ENCODE assay signal across 9 cellular contexts in the genomic region with DNA sequence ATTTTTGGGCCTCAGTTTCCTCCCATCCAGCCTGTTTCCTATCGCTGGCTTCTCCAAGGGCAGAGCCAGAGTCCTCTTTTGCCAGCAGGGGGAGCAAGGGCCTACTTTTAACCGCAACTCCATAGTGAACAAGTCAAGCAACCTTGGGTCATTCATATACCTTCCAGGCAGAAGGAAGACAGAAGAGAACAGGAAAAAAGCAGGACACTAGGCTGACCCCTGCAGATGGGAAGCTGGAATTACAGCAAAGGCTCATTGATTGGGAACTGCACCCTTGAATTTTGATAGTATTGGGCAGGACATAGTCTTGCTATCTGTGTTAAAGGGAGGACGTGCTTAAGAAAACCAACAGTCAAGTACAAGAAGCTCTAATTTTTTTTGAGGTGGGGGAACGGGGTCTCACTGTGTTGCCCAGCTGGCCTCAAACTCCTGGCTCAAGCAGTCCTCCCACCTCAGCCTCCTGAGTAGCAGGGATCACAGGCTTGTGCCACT. TPM values are rescaled to one million over a fixed set of nuclear protein-coding genes. Genes with fewer than 3 reads are reported as not detected.
DNase-seq lines count a peak whose midpoint lies in the region; ATAC-seq and TF ChIP-seq lines count a peak whose summit lies in the region.
"Had no signal": no experiment of that assay in that cellular context is flagged by ENCODE, and none has a peak within 500 bp of the region (broad histone marks: within the 10 kb centered on the region; RNA-seq: fewer than 3 reads in every experiment).

No MANE protein-coding gene starts in this region.

- peaks cover 100% of the 10 kb centered on the region for H3K79me2 ChIP-seq in GM23248 (ENCODE audit: insufficient read depth)

- H3K27me3 Mint-ChIP-seq in central memory CD8-positive, alpha-beta T cell = no peaks in the 10 kb centered on the region

- H3K36me3 Mint-ChIP-seq in central memory CD8-positive, alpha-beta T cell (ENCODE audit: insufficient read depth) = peaks cover 10% of the 10 kb centered on the region

- no peaks in the 10 kb centered on the region for H3K9me3 Mint-ChIP-seq in central memory CD8-positive, alpha-beta T cell

- no peak overlapping the region for H3K4me3 Mint-ChIP-seq in central memory CD8-positive, alpha-beta T cell

- DNase-seq in A673 (ENCODE audit: low spot score) (peak; percentile 91), GM23248 (peak; percentile 88), NCI-H2196 treated with DMSO at 0.1 percent for 48 hours (lab: John Stamatoyannopoulos, UW; ENCODE audit: unreplicated experiment) (peak; percentile 76), left lung (no peak)
- DNase-seq in central memory CD8-positive, alpha-beta T cell (ENCODE audit: low spot score in 2 of 2) = peak in 1 of 2 donors; percentile 24
- DNase-seq in stimulated activated CD4-positive, alpha-beta T cell treated with anti-CD3 and anti-CD28 coated beads, TNF-alpha, amount 100 ng/mL, for 48 hours (ENCODE audit: low read depth in 3 of 3) = peak; percentile 18 to 36 (median 25)

- peak; percentile 98 for TF ChIP-seq CTCF in A673 (conservative IDR thresholded peaks at IDR 0.05; ENCODE audit: low read depth, low read length)
- TF ChIP-seq CTCF in VCaP (conservative IDR thresholded peaks at IDR 0.05) = peak; percentile 99
- TF ChIP-seq CTCF in left lung (IDR thresholded peaks at IDR 0.05) = peak; percentile 77 to 86

- H3K36me3 ChIP-seq in A673 (ENCODE audit: insufficient read depth, low read length, poor library complexity, severe bottlenecking) = peaks cover 47% of the 10 kb centered on the region
- H3K36me3 ChIP-seq in GM23248 (ENCODE audit: low read depth) = peaks cover 16% of the 10 kb centered on the region; the same call in 1 of the 2 replicates
- H3K36me3 ChIP-seq in left lung = peaks cover 0 to 35% of the 10 kb centered on the region in 2 donors

- in situ Hi-C loops in GM23248 (cut with MboI) = loop anchor here (5.0 kb wide), 1 partner anchor 131 kb away; no protein-coding TSS in a partner anchor

- POLR2A ChIA-PET in A673 (lab: Charles Lee; ENCODE audit: low non-redundant PET) = no interaction called here

- no TSS peak for BruUV-seq in A673 (replicated peaks; lab: Mats Ljungman, UMichigan)

- peaks cover 5% of the 10 kb centered on the region for H3K4me1 Mint-ChIP-seq in central memory CD8-positive, alpha-beta T cell

- peaks cover 62% of the 10 kb centered on the region for H3F3A ChIP-seq in GM23248 (ENCODE audit: insufficient read depth)

- no peaks in the 10 kb centered on the region for H3K27me3 ChIP-seq in A673 (replicated peaks; ENCODE audit: insufficient read depth, low read depth, low read length, poor library complexity)
- H3K27me3 ChIP-seq in GM23248 (replicated peaks; ENCODE audit: insufficient read depth) = no peaks in the 10 kb centered on the region
- no peaks in the 10 kb centered on the region for H3K27me3 ChIP-seq in left lung

- CTCF ChIA-PET in A673 (lab: Charles Lee) = interaction anchor here (0.6 to 1.0 kb wide), 4 partner anchors 10 to 180 kb away, joined by 3 to 7 read pairs (median 4); no protein-coding TSS in a partner anchor

- H3K9me2 ChIP-seq in GM23248 (ENCODE audit: insufficient read depth) = no peaks in the 10 kb centered on the region

- no peak for ATAC-seq in central memory CD8-positive, alpha-beta T cell (replicated peaks; ENCODE audit: extremely low read depth, poor library complexity, severe bottlenecking)
- ATAC-seq in left lung (peak; percentile 94), HG03520 (IDR thresholded peaks at IDR 0.05; ENCODE audit: unreplicated experiment) (no peak)

- H3K9me3 ChIP-seq in A673 (ENCODE audit: low read depth, low read length, poor library complexity, severe bottlenecking) (no peaks in the 10 kb centered on the region), GM23248 (ENCODE audit: low read depth) (no peaks in the 10 kb centered on the region), left lung (no peaks in the 10 kb centered on the region)

- peaks cover 23% of the 10 kb centered on the region for H3K4me1 ChIP-seq in A673 (ENCODE audit: insufficient read depth, low read length, poor library complexity, severe bottlenecking)
- peaks cover 25% of the 10 kb centered on the region for H3K4me1 ChIP-seq in GM23248 (ENCODE audit: insufficient read depth)
- peaks cover 0 to 10% of the 10 kb centered on the region in 2 donors for H3K4me1 ChIP-seq in left lung

- peak overlapping the region; percentile 23 for H3K27ac Mint-ChIP-seq in central memory CD8-positive, alpha-beta T cell (ENCODE audit: low read depth)

- H3K4me3 ChIP-seq in A673 (ENCODE audit: low read depth, low read length, poor library complexity, severe bottlenecking) (no peak overlapping the region), GM23248 (no peak overlapping the region), left lung (no peak overlapping the region)

- H3K4me2 ChIP-seq in GM23248 (ENCODE audit: unreplicated experiment) = peak overlapping the region; percentile 6

- no peak overlapping the region for H3K9ac ChIP-seq in GM23248

- H3K27ac ChIP-seq in A673 (ENCODE audit: low read depth, low read length, poor library complexity, severe bottlenecking) = no peak overlapping the region
- peak overlapping the region; percentile 38 for H3K27ac ChIP-seq in GM23248
- H3K27ac ChIP-seq in VCaP = no peak overlapping the region
- no peak overlapping the region for H3K27ac ChIP-seq in left lung

- intact Hi-C loops in A673 (cut with micrococcal nuclease; ENCODE audit: unreplicated experiment) (loop anchor here (1.0 to 2.0 kb wide), 2 partner anchors 74 to 181 kb away; no protein-coding TSS in a partner anchor), left lung (cut with DNase I) (loop anchor here in 1 of 2 donors (5.0 to 10.0 kb wide), 3 partner anchors 78 to 164 kb away; no protein-coding TSS in a partner anchor)

- no peak overlapping the region for H2AFZ ChIP-seq in GM23248

- WGBS in GM23248 (ENCODE audit: low coverage in 1 of 2, low lambda C conversion rate in 2 of 2, missing lambda C conversion rate in 2 of 2), 2 experiments = 57 to 65% methylated on average over 4 of the region's 4 CpGs

- H4K20me1 ChIP-seq in GM23248 (ENCODE audit: insufficient read depth) = 0 out of 2 replicates have a peak, but pooled peaks cover 5% of the 10 kb centered on the region

RNA-seq across cellular contexts. Expression of a gene that starts 30.1 kb away (rescaled TPM):
- total RNA-seq in A673 (2021) (not detected in 2 replicates), left lung (under 1 TPM in 1 of 2 donors, not detected in 1; 0.16 TPM)
- total RNA-seq in GM23248 (2014; rRNA removed; shearing (Covaris generic)) = not detected in 2 replicates
- polyA plus RNA-seq in GM23248 (2016; fragmentation: Nextera tagmentation; extraction: Ambion mirVana) = 0.18 and 0.53 TPM in 2 replicates
- total RNA-seq: mononuclear cell had no signal

RNA-seq across cellular contexts. Expression of a gene that starts 31.5 kb away (rescaled TPM):
- total RNA-seq in A673 (2021) (78.6 and 81.3 TPM in 2 replicates), left lung (10 to 100 TPM; 55.6 to 63.5 TPM)
- 66.1 and 68.2 TPM in 2 replicates for total RNA-seq in GM23248 (2014; rRNA removed; shearing (Covaris generic))
- polyA plus RNA-seq in GM23248 (2016; fragmentation: Nextera tagmentation; extraction: Ambion mirVana) = 22.0 and 22.9 TPM in 2 replicates

Comparison
In these comparisons a context has a peak if more than half of its experiments do, and no peak if none do; other contexts are left out.
1. DNase-seq: peak in A673 (single experiment), GM23248 (single experiment), NCI-H2196 treated with DMSO at 0.1 percent for 48 hours (single experiment) and stimulated activated CD4-positive, alpha-beta T cell treated with anti-CD3 and anti-CD28 coated beads, TNF-alpha, amount 100 ng/mL, for 48 hours (3 of 3); none in left lung (0 of 2).
2. Peak in every context shown above with its lines, with median percentiles within 50 percentile points of each other: CTCF ChIP-seq.